In the genomic region with DNA sequence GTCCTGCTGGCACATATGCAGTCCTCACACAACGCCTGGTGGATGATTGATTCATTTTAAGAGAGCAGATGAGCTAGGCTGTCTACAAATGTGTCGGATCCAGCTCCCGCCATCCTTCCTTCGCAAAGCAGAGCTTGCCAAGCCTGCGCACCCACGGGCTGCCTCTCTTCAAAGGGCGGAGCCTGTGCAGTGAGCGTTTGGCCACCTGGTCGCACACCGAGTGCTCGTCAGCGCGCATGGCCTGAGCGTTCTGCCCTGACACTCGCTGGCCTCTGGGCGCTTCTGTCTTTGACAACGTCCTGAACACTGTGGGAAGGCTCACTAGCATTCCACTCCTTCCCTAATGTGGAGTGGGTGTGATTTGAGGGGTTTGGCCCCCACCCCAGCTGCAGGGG, we compare ENCODE assay signal across 10 cellular contexts. TPM values are rescaled to one million over a fixed set of nuclear protein-coding genes. Genes with fewer than 3 reads are reported as not detected.
DNase-seq lines count a peak whose midpoint lies in the region; ATAC-seq, FAIRE-seq and TF ChIP-seq lines count a peak whose summit lies in the region.
"Had no signal": no experiment of that assay in that cellular context is flagged by ENCODE, and none has a peak within 500 bp of the region (broad histone marks: within the 10 kb centered on the region; RNA-seq: fewer than 3 reads in every experiment).

No MANE protein-coding gene starts in this region.

- H3K27me3 ChIP-seq in Caco-2 (replicated peaks; ENCODE audit: control insufficient read depth, insufficient read depth, low read length) (0 out of 2 replicates have a peak, but pooled peaks cover 2% of the 10 kb centered on the region), mucosa of rectum (ENCODE audit: control insufficient read depth in 2 of 2, insufficient read depth in 2 of 2, low read length in 2 of 2) (peaks cover 0 to 8% of the 10 kb centered on the region in 2 donors)

- no TSS peak for BruUV-seq in Caco-2 (replicated peaks; lab: Mats Ljungman, UMichigan)

- CTCF ChIA-PET in Caco-2 (lab: Charles Lee): interaction anchor here (0.6 to 4.2 kb wide), 10 partner anchors 10 to 1191 kb away, joined by 3 to 51 read pairs (median 4); a partner anchor contains a TSS

- POLR2A ChIA-PET in Caco-2 (lab: Charles Lee): interaction anchor here (1.0 kb wide), 1 partner anchor 15 kb away, joined by 3 read pairs; no protein-coding TSS in a partner anchor

- no peaks in the 10 kb centered on the region for H3K36me3 Mint-ChIP-seq in Caco-2 (ENCODE audit: insufficient read depth, unreplicated experiment)
- no peaks in the 10 kb centered on the region for H3K36me3 Mint-ChIP-seq in chondrocyte (ENCODE audit: low read depth)

- TF ChIP-seq POLR2A in H54 (IDR thresholded peaks at IDR 0.05; ENCODE audit: low read depth, low read length): no peak

- peak overlapping the region; percentile 46 for H3K4me3 ChIP-seq in Caco-2 (ENCODE audit: low read depth, low read length)
- peak overlapping the region; percentile 26 to 69 for H3K4me3 ChIP-seq in mucosa of rectum (ENCODE audit: low read length in 2 of 2)

- no peak overlapping the region for H3K27ac ChIP-seq in mucosa of rectum (ENCODE audit: low read depth in 2 of 2, low read length in 2 of 2)
- H3K27ac ChIP-seq: HL-60 had no signal

- no peak for TF ChIP-seq CTCF in Caco-2 (IDR thresholded peaks at IDR 0.05; ENCODE audit: insufficient read depth in 1 of 2, low read depth in 1 of 2, low read length in 1 of 2, severe bottlenecking in 1 of 2, unreplicated experiment in 1 of 2)
- no peak for TF ChIP-seq CTCF in chondrocyte (IDR thresholded peaks at IDR 0.05)

- intact Hi-C loops in Caco-2 (cut with micrococcal nuclease; ENCODE audit: unreplicated experiment): loop anchor here (2.0 to 5.0 kb wide), 4 partner anchors 15 to 477 kb away; a partner anchor contains a TSS

- H3K27me3 Mint-ChIP-seq in Caco-2 (ENCODE audit: insufficient read depth, unreplicated experiment) (peaks cover 29% of the 10 kb centered on the region), chondrocyte (ENCODE audit: low read depth) (peaks cover 5% of the 10 kb centered on the region)

- H3K9ac ChIP-seq in mucosa of rectum (ENCODE audit: low read depth in 1 of 2, low read length in 2 of 2): no peak overlapping the region

- peak; percentile 71 to 79 for DNase-seq in Caco-2
- peak; percentile 29 for DNase-seq in NCI-H1105 treated with DMSO at 0.1 percent for 48 hours (lab: John Stamatoyannopoulos, UW)
- no peak for DNase-seq in chondrocyte (ENCODE audit: low spot score)
- no peak for DNase-seq in H54 (ENCODE audit: insufficient read length, low spot score)
- DNase-seq in activated gamma-delta T cell (lab: John Stamatoyannopoulos, UW): no peak

- H3K36me3 ChIP-seq in Caco-2 (ENCODE audit: control insufficient read depth, insufficient read depth, low read length) (no peaks in the 10 kb centered on the region), mucosa of rectum (ENCODE audit: control insufficient read depth in 2 of 2, insufficient read depth in 2 of 2, low read length in 2 of 2) (no peaks in the 10 kb centered on the region)

- H3K27ac Mint-ChIP-seq in Caco-2 (ENCODE audit: unreplicated experiment) (peak overlapping the region; percentile 77), chondrocyte (ENCODE audit: unreplicated experiment) (no peak overlapping the region)

- H3K4me3 Mint-ChIP-seq in Caco-2 (ENCODE audit: unreplicated experiment) (peak overlapping the region; percentile 84), chondrocyte (ENCODE audit: unreplicated experiment) (peak overlapping the region; percentile 93)

- ATAC-seq in GM21528 (IDR thresholded peaks at IDR 0.05; ENCODE audit: low FRiP score, unreplicated experiment) (no peak), HG03108 (IDR thresholded peaks at IDR 0.05; ENCODE audit: unreplicated experiment) (no peak)

- H3K9me3 ChIP-seq in Caco-2 (no peaks in the 10 kb centered on the region), mucosa of rectum (ENCODE audit: control insufficient read depth in 2 of 2, low read length in 2 of 2) (no peaks in the 10 kb centered on the region)

- FAIRE-seq in H54 (lab: Jason Lieb, UNC): no peak

- H3K9me3 Mint-ChIP-seq in Caco-2 (ENCODE audit: unreplicated experiment): no peaks in the 10 kb centered on the region
- no peaks in the 10 kb centered on the region for H3K9me3 Mint-ChIP-seq in chondrocyte (ENCODE audit: low read depth)

- H3K4me1 ChIP-seq in Caco-2: peaks cover 15% of the 10 kb centered on the region
- peaks cover 13 to 14% of the 10 kb centered on the region in 2 donors for H3K4me1 ChIP-seq in mucosa of rectum (ENCODE audit: control insufficient read depth in 2 of 2, insufficient read depth in 2 of 2, low read length in 2 of 2)

- H3K4me1 Mint-ChIP-seq in Caco-2 (ENCODE audit: low read depth, unreplicated experiment) (peaks cover 11% of the 10 kb centered on the region), chondrocyte (ENCODE audit: low read depth) (peaks cover 24% of the 10 kb centered on the region)

RNA-seq across cellular contexts. Expression of a gene that starts 47.1 kb away (rescaled TPM):
- not detected in 2 replicates for total RNA-seq in Caco-2 (2022)
- total RNA-seq in chondrocyte: not detected in 3 replicates
- total RNA-seq: subcutaneous adipose tissue had no signal

Comparison
In these comparisons a context has a peak if more than half of its experiments do, and no peak if none do; other contexts are left out.
1. DNase-seq: peak in Caco-2 (2 of 2) and NCI-H1105 treated with DMSO at 0.1 percent for 48 hours (single experiment); none in chondrocyte (single experiment), H54 (single experiment) and activated gamma-delta T cell (single experiment).